10 cellular contexts compared by ENCODE assay signal in the genomic region with DNA sequence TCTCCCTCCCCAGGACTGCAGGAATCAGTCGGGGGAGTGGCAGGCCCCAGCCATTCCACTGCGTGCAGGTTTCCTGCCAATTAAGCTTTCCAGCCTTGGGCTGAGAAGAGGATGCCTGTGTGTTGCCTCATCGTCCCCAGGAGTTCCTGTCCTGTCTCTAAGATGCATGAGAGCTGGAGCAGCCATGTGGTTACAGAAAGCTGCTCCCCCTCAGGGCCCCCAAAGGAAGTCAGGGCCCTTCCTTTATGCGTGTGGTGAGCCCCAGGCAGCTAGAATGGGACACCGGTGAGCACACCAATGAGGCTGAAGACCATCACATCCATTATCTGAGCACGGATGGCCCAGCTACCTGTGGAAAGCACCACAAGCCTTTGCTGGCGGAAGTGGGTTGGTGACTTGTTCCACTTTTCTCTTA. TPM values are rescaled to one million over a fixed set of nuclear protein-coding genes. Genes with fewer than 3 reads are reported as not detected.
DNase-seq lines count a peak whose midpoint lies in the region; ATAC-seq and TF ChIP-seq lines count a peak whose summit lies in the region.
"Not testable (repeated sequence)": the region's sequence is repeated elsewhere in the genome, so short reads cannot be mapped to it uniquely, and the experiment has no call there.
"Had no signal": no experiment of that assay in that cellular context is flagged by ENCODE, and none has a peak within 500 bp of the region (broad histone marks: within the 10 kb centered on the region; RNA-seq: fewer than 3 reads in every experiment).

No MANE protein-coding gene starts in this region.

- not testable (repeated sequence) for H3F3A ChIP-seq in Loucy (ENCODE audit: low read depth)

- H3K4me3 ChIP-seq in Loucy (ENCODE audit: low read length, poor library complexity, severe bottlenecking), result peak overlapping the region; percentile 40
- not testable (repeated sequence) for H3K4me3 ChIP-seq in left lung

- H3K9me2 ChIP-seq in Loucy (replicated peaks; ENCODE audit: low read depth, low read length), result not testable (repeated sequence)

- intact Hi-C loops in left lung (cut with DNase I), result not testable (repeated sequence)

- peak overlapping the region; percentile 55 for H3K9ac ChIP-seq in Loucy (ENCODE audit: low read depth, low read length, poor library complexity, severe bottlenecking)

- TF ChIP-seq CTCF in Loucy (conservative IDR thresholded peaks at IDR 0.05; ENCODE audit: low read length); left lung (IDR thresholded peaks at IDR 0.05): not testable (repeated sequence)

- H3K27ac ChIP-seq in left lung, result not testable (repeated sequence)

- H3K4me3 Mint-ChIP-seq in activated naive CD8-positive, alpha-beta T cell treated with anti-CD3 and anti-CD28 coated beads for 36 hours, result not testable (repeated sequence)

- H3K4me2 ChIP-seq in Loucy (ENCODE audit: low read depth, low read length, poor library complexity, severe bottlenecking), result peak overlapping the region; percentile 65

- H3K9me3 Mint-ChIP-seq in activated naive CD8-positive, alpha-beta T cell treated with anti-CD3 and anti-CD28 coated beads for 36 hours, result not testable (repeated sequence)

- not testable (repeated sequence) for H3K9me3 ChIP-seq in Loucy (ENCODE audit: insufficient read depth, low read depth, low read length); left lung

- peaks cover 10% of the 10 kb centered on the region for H3K4me1 Mint-ChIP-seq in activated naive CD8-positive, alpha-beta T cell treated with anti-CD3 and anti-CD28 coated beads for 36 hours

- not testable (repeated sequence) for H3K27me3 ChIP-seq in Loucy (ENCODE audit: insufficient read depth, low read length, poor library complexity, severe bottlenecking); left lung

- ATAC-seq in GM21423 (IDR thresholded peaks at IDR 0.05; ENCODE audit: unreplicated experiment), result peak; percentile 53
- ATAC-seq in HG03159 (IDR thresholded peaks at IDR 0.05; ENCODE audit: unreplicated experiment), result peak; percentile 50
- ATAC-seq in left lung, result peak; percentile 23
- ATAC-seq in stimulated activated naive CD8-positive, alpha-beta T cell treated with anti-CD3 and anti-CD28 coated beads, Interleukin-15, Interleukin-2, amounts not matched to agents 100 U/mL and 50 U/mL, for 24 hours, result peak; percentile 6

- peaks cover 10% of the 10 kb centered on the region for H3K4me1 ChIP-seq in Loucy (ENCODE audit: insufficient read depth, low read length, poor library complexity, severe bottlenecking)
- not testable (repeated sequence) for H3K4me1 ChIP-seq in left lung

- not testable (repeated sequence) for H4K20me1 ChIP-seq in Loucy (ENCODE audit: insufficient read depth, low read length, poor library complexity, severe bottlenecking)

- H3K79me2 ChIP-seq in Loucy (ENCODE audit: insufficient read depth, low read length), result not testable (repeated sequence)

- not testable (repeated sequence) for H3K36me3 ChIP-seq in Loucy (ENCODE audit: insufficient read depth, low read length); left lung

- not testable (repeated sequence) for H2AFZ ChIP-seq in Loucy (ENCODE audit: low read length)

- peak overlapping the region; percentile 89 for H3K27ac Mint-ChIP-seq in activated naive CD8-positive, alpha-beta T cell treated with anti-CD3 and anti-CD28 coated beads for 36 hours

- H3K27me3 Mint-ChIP-seq in activated naive CD8-positive, alpha-beta T cell treated with anti-CD3 and anti-CD28 coated beads for 36 hours, result not testable (repeated sequence)

- DNase-seq in EH (ENCODE audit: low read depth) (peak; percentile 65), SKM-1 treated with dmso at 0.1 percent for 144 hours (lab: John Stamatoyannopoulos, UW; ENCODE audit: unreplicated experiment) (peak; percentile 60)
- peak; percentile 41 for DNase-seq in activated naive CD8-positive, alpha-beta T cell treated with anti-CD3 and anti-CD28 coated beads for 36 hours
- not testable (repeated sequence) for DNase-seq in left lung; stimulated activated naive CD8-positive, alpha-beta T cell treated with anti-CD3 and anti-CD28 coated beads, Interleukin-15, Interleukin-2, amounts not matched to agents 100 U/mL and 50 U/mL, for 24 hours

- not testable (repeated sequence) for H3K36me3 Mint-ChIP-seq in activated naive CD8-positive, alpha-beta T cell treated with anti-CD3 and anti-CD28 coated beads for 36 hours

RNA-seq across cellular contexts. Expression of gene SPN, which starts 35.4 kb away (rescaled TPM):
- total RNA-seq in activated naive CD8-positive, alpha-beta T cell treated with anti-CD3 and anti-CD28 coated beads for 36 hours, result 100 to 1,000 TPM; 122 TPM
- total RNA-seq in left lung, result 10 to 100 TPM; 27.7 to 29.1 TPM
- total RNA-seq: mammary epithelial cell, pulmonary artery endothelial cell had no signal

RNA-seq across cellular contexts. Expression of gene QPRT, which starts 51.3 kb away (rescaled TPM):
- total RNA-seq in activated naive CD8-positive, alpha-beta T cell treated with anti-CD3 and anti-CD28 coated beads for 36 hours, result 1 to 10 TPM; 5.4 to 5.5 TPM
- total RNA-seq in left lung, result 10 to 100 TPM; 21.9 to 27.1 TPM

Comparison
In these comparisons a context has a peak if more than half of its experiments do, and no peak if none do; other contexts are left out.
1. RNA of gene SPN, which starts 35.4 kb away (total RNA-seq): 122 TPM in activated naive CD8-positive, alpha-beta T cell treated with anti-CD3 and anti-CD28 coated beads for 36 hours; 27.7 to 29.1 TPM in left lung; every median in the first group is over 4 times any median in the second.
2. Peak in every context shown above with its lines, with median percentiles within 50 percentile points of each other: ATAC-seq.